Comparison of ENCODE assay signal across 8 cellular contexts in genomic region chr16:85027968-85028637, GRCh38. TPM values are rescaled to one million over a fixed set of nuclear protein-coding genes. Genes with fewer than 3 reads are reported as not detected.
DNase-seq lines count a peak whose midpoint lies in the region; ATAC-seq, FAIRE-seq and TF ChIP-seq lines count a peak whose summit lies in the region.

No MANE protein-coding gene starts in this region.

- in situ Hi-C loops in GM12878 (cut with MboI) = no loop called here
- in situ Hi-C loops in G401 (cut with HindIII; ENCODE audit: low sequenced_read_pairs) = no loop called here

- peak; percentile 46 for TF ChIP-seq CTCF in Calu3 (IDR thresholded peaks at IDR 0.05; ENCODE audit: unreplicated experiment)
- 0 out of 2 replicates have a peak, but pooled peaks have one; percentile 14 for TF ChIP-seq CTCF in LNCaP clone FGC (IDR thresholded peaks at IDR 0.05; ENCODE audit: control insufficient read depth, extremely low read depth, insufficient read depth)
- peak; percentile 3 to 34 (median 29); a peak in 2 of 6 replicates for TF ChIP-seq CTCF in GM12878 (IDR thresholded peaks at IDR 0.05 in 2 of 3, conservative IDR thresholded peaks at IDR 0.05 in 1 of 3; ENCODE audit: control insufficient read depth in 2 of 3, extremely low read depth in 1 of 3, insufficient read depth in 1 of 3, low read depth in 3 of 3, low read length in 3 of 3)

- BruUV-seq in Calu3 (replicated peaks; lab: Mats Ljungman, UMichigan) (no TSS peak), GM12878 (replicated peaks; lab: Mats Ljungman, UMichigan) (no TSS peak)

- peaks cover 33% of the 10 kb centered on the region for H3K4me1 Mint-ChIP-seq in Calu3 (ENCODE audit: low read depth, unreplicated experiment)

- H3K27ac ChIP-seq in GM12878 (ENCODE audit: control insufficient read depth, insufficient read depth) (peak overlapping the region; percentile 6), stomach smooth muscle (ENCODE audit: low read length) (peak overlapping the region; percentile 67)

- ATAC-seq in GM21526 (IDR thresholded peaks at IDR 0.05; ENCODE audit: low FRiP score, unreplicated experiment) = peak; percentile 16
- ATAC-seq in GM12878 = peak; percentile 55
- peak; percentile 22 for ATAC-seq in left colon

- H3K27ac Mint-ChIP-seq in Calu3 (ENCODE audit: unreplicated experiment) = no peak overlapping the region

- H3K79me2 ChIP-seq in GM12878 (ENCODE audit: control insufficient read depth, insufficient read depth, low read length) = no peaks in the 10 kb centered on the region; the same call in 1 of the 2 replicates

- DNase-seq in Calu3 = peak; percentile 50
- no peak for DNase-seq in LNCaP clone FGC (ENCODE audit: low read depth)
- no peak for DNase-seq in GM12878 (ENCODE audit: low read depth, low spot score)
- DNase-seq in left colon = peak; percentile 42 to 56
- no peak for DNase-seq in posterior vena cava (ENCODE audit: low spot score)
- DNase-seq in G401 (ENCODE audit: low spot score) = no peak

- FAIRE-seq in GM12878 (lab: Jason Lieb, UNC) = no peak

- H3K4me3 ChIP-seq in LNCaP clone FGC (ENCODE audit: low read depth, low read length) (peak overlapping the region; percentile 83), GM12878 (peak overlapping the region; percentile 82), stomach smooth muscle (ENCODE audit: low read length in 2 of 2) (peak overlapping the region; percentile 63 to 86)

- CTCF ChIA-PET in Calu3 (lab: Charles Lee) (interaction anchor here (0.5 to 2.8 kb wide), 7 partner anchors 18 to 59 kb away, joined by 3 to 13 read pairs (median 4); no protein-coding TSS in a partner anchor), GM12878 (lab: Yijun Ruan, JAX) (interaction anchor here (0.6 to 3.3 kb wide), 8 partner anchors 16 to 670 kb away, joined by 3 to 29 read pairs (median 6); partner anchors contain the start of gene ZDHHC7)

- peaks cover 20% of the 10 kb centered on the region for H3K4me1 ChIP-seq in GM12878 (ENCODE audit: control insufficient read depth, insufficient read depth, low read length)
- peaks cover 25% of the 10 kb centered on the region for H3K4me1 ChIP-seq in stomach smooth muscle (ENCODE audit: control insufficient read depth, insufficient read depth, low read length)

- SMC1A ChIA-PET in GM12878 (lab: Charles Lee; ENCODE audit: uncharacterized antibody, unreplicated experiment) = interaction anchor here (0.7 to 2.3 kb wide), 5 partner anchors 20 to 33 kb away, joined by 3 to 8 read pairs (median 4); no protein-coding TSS in a partner anchor

- TF ChIP-seq RAD21 in GM12878 (IDR thresholded peaks at IDR 0.05; ENCODE audit: insufficient read depth, low read depth, low read length) = no peak

- RAD21 ChIA-PET in GM12878 (lab: Charles Lee; ENCODE audit: unreplicated experiment) = interaction anchor here (0.7 to 1.5 kb wide), 2 partner anchors 17 to 59 kb away, joined by 6 to 7 read pairs; partner anchors contain the start of gene ZDHHC7

- TF ChIP-seq EP300 in GM12878 (IDR thresholded peaks at IDR 0.05; ENCODE audit: borderline replicate concordance in 1 of 2, control insufficient read depth in 1 of 2, low read depth in 2 of 2, low read length in 2 of 2) = no peak

- H2AFZ ChIP-seq in GM12878 (ENCODE audit: control insufficient read depth, low read depth, low read length) = peak overlapping the region; percentile 75

- no peaks in the 10 kb centered on the region for H3K27me3 ChIP-seq in GM12878 (replicated peaks in 1 of 2; ENCODE audit: control insufficient read depth in 2 of 2, insufficient read depth in 2 of 2, low read length in 1 of 2)
- no peaks in the 10 kb centered on the region for H3K27me3 ChIP-seq in stomach smooth muscle (ENCODE audit: control insufficient read depth in 1 of 2, insufficient read depth in 2 of 2, low read length in 2 of 2)

- peak overlapping the region; percentile 69 for H3K9ac ChIP-seq in GM12878 (ENCODE audit: control insufficient read depth, insufficient read depth, low read length)
- H3K9ac ChIP-seq in stomach smooth muscle (ENCODE audit: low read length in 2 of 2) = peak overlapping the region; percentile 62 to 68

- peak overlapping the region; percentile 100 for H3K4me2 ChIP-seq in GM12878 (ENCODE audit: control insufficient read depth, insufficient read depth)

- no peaks in the 10 kb centered on the region for H4K20me1 ChIP-seq in GM12878 (ENCODE audit: control insufficient read depth, insufficient read depth)

- H3K36me3 Mint-ChIP-seq in Calu3 (ENCODE audit: insufficient read depth, unreplicated experiment) = peaks cover 36% of the 10 kb centered on the region

- H3K4me3 Mint-ChIP-seq in Calu3 (ENCODE audit: low read depth, unreplicated experiment) = peak overlapping the region; percentile 85

- no peaks in the 10 kb centered on the region for H3K27me3 Mint-ChIP-seq in Calu3 (ENCODE audit: unreplicated experiment)

- no peaks in the 10 kb centered on the region for H3K9me3 ChIP-seq in GM12878 (replicated peaks; ENCODE audit: control insufficient read depth, insufficient read depth, low read length)
- H3K9me3 ChIP-seq in stomach smooth muscle (ENCODE audit: control insufficient read depth in 2 of 2, low read length in 2 of 2) = no peaks in the 10 kb centered on the region

- WGBS in GM12878 (ENCODE audit: insufficient coverage, insufficient replicate concordance, low lambda C conversion rate, missing lambda C conversion rate) = 1% methylated on average over 24 of the region's 41 CpGs

- TF ChIP-seq POLR2A in GM12878 (IDR thresholded peaks at IDR 0.05; ENCODE audit: low read depth, low read length) = no peak

- intact Hi-C loops in Calu3 (cut with micrococcal nuclease; ENCODE audit: unreplicated experiment) = loop anchor here (2.0 to 5.0 kb wide), 2 partner anchors 17 to 36 kb away; partner anchors contain the start of gene ZDHHC7
- intact Hi-C loops in GM12878 (cut with micrococcal nuclease; ENCODE audit: unreplicated experiment) = loop anchor here (2.0 to 5.0 kb wide), 2 partner anchors 27 to 59 kb away; no protein-coding TSS in a partner anchor
- intact Hi-C loops in left colon (cut with DNase I, micrococcal nuclease) = no loop called here
- intact Hi-C loops in posterior vena cava (cut with DNase I) = no loop called here

- POLR2A ChIA-PET in GM12878 (lab: Charles Lee) = interaction anchor here (0.6 to 3.6 kb wide), 5 partner anchors 17 to 246 kb away, joined by 3 to 21 read pairs (median 4); partner anchors contain the start of gene ZDHHC7

- no peaks in the 10 kb centered on the region for H3K9me3 Mint-ChIP-seq in Calu3 (ENCODE audit: low read depth, unreplicated experiment)

- H3K36me3 ChIP-seq in GM12878 (ENCODE audit: control insufficient read depth in 2 of 2, insufficient read depth in 2 of 2, low read length in 1 of 2) (no peaks in the 10 kb centered on the region), stomach smooth muscle (ENCODE audit: control insufficient read depth in 2 of 2, insufficient read depth in 2 of 2, low read length in 2 of 2) (peaks cover 6% of the 10 kb centered on the region in 2 donors)

TF ChIP-seq in GM12878, 131 proteins besides CTCF, POLR2A, EP300 and RAD21:
- TF ChIP-seq SMARCA5 (IDR thresholded peaks at IDR 0.05) (peak; percentile 51; the same call in 1 of the 2 replicates), STAT1 (conservative IDR thresholded peaks at IDR 0.05) (no peak)

RNA-seq across cellular contexts. Expression of gene KIAA0513, which starts 0.5 kb away (rescaled TPM):
- total RNA-seq in Calu3 (2022) = 12.4 and 15.1 TPM in 2 replicates
- 3.5 and 4.8 TPM in 2 replicates for total RNA-seq in GM12878 (2013; cell fraction: nucleolus; rRNA removed)
- total RNA-seq in GM12878 (2014; rRNA removed) = 1.8 and 2.3 TPM in 2 replicates
- 2.3 and 2.4 TPM in 2 replicates for total RNA-seq in GM12878 (2014; rRNA removed; fragmentation: Illumina TruSeq; extraction: Trizol)
- total RNA-seq in GM12878 (2021) = 4.3 and 4.6 TPM in 2 replicates
- polyA plus RNA-seq in GM12878 (2011; ENCODE audit: low read depth) = 1.4 TPM
- polyA plus RNA-seq in GM12878 (2011; rRNA removed) = 0.29 and 0.65 TPM in 2 replicates
- polyA plus RNA-seq in GM12878 (2011; cell fraction: cytosol; rRNA removed) = 0.79 and 0.81 TPM in 2 replicates
- 1.0 and 1.1 TPM in 2 replicates for polyA plus RNA-seq in GM12878 (2011; cell fraction: nucleus; rRNA removed)
- polyA plus RNA-seq in GM12878 (2012) = 3.0 and 3.8 TPM in 2 replicates
- 1.2 and 2.2 TPM in 2 replicates for polyA plus RNA-seq in GM12878 (2014; fragmentation: Illumina TruSeq; extraction: Trizol)
- polyA plus RNA-seq in GM12878 (2014; fragmentation: Nextera tagmentation; extraction: Ambion mirVana) = under 1 TPM; 0.14 to 0.22 TPM
- 2.4 and 3.5 TPM in 2 replicates for polyA plus RNA-seq in GM12878 (2014; rRNA removed)
- polyA plus RNA-seq in GM12878 (2016; fragmentation: Nextera tagmentation; extraction: Ambion mirVana) = 1 to 10 TPM; 1.5 to 5.8 TPM
- polyA minus RNA-seq in GM12878 (2011; rRNA and poly(A)+ RNA removed) = 0.82 and 1.2 TPM in 2 replicates
- 0.10 TPM in 1 of 2 replicates, not detected in the other for polyA minus RNA-seq in GM12878 (2011; cell fraction: cytosol; rRNA and poly(A)+ RNA removed)
- polyA minus RNA-seq in GM12878 (2011; cell fraction: nucleus; rRNA and poly(A)+ RNA removed) = 0.85 and 1.4 TPM in 2 replicates
- 10 to 100 TPM; 28.9 to 40.3 TPM for total RNA-seq in left colon
- 10 to 100 TPM; 14.7 to 15.8 TPM for total RNA-seq in posterior vena cava
- total RNA-seq in G401 (2014; rRNA removed; shearing (Covaris generic)) = 5.5 and 10.5 TPM in 2 replicates

RNA-seq across cellular contexts. Expression of gene ZDHHC7, which starts 16.8 kb away (rescaled TPM):
- total RNA-seq in Calu3 (2022) (100 and 109 TPM in 2 replicates), GM12878 (2014; rRNA removed) (21.7 and 26.0 TPM in 2 replicates), GM12878 (2014; rRNA removed; fragmentation: Illumina TruSeq; extraction: Trizol) (17.9 and 18.8 TPM in 2 replicates), GM12878 (2021) (23.3 and 23.8 TPM in 2 replicates), left colon (10 to 100 TPM; 73.9 to 76.9 TPM), posterior vena cava (10 to 100 TPM; 34.0 to 38.5 TPM)
- 27.1 and 33.1 TPM in 2 replicates for total RNA-seq in GM12878 (2013; cell fraction: nucleolus; rRNA removed)
- 13.8 TPM for polyA plus RNA-seq in GM12878 (2011; ENCODE audit: low read depth)
- polyA plus RNA-seq in GM12878 (2011; rRNA removed) (12.6 and 19.4 TPM in 2 replicates), GM12878 (2014; fragmentation: Illumina TruSeq; extraction: Trizol) (25.4 and 29.0 TPM in 2 replicates), GM12878 (2014; fragmentation: Nextera tagmentation; extraction: Ambion mirVana) (1 to 10 TPM in 1 of 2 experiments, under 1 TPM in 1; 0.87 to 2.8 TPM), GM12878 (2014; rRNA removed) (21.4 and 22.3 TPM in 2 replicates), GM12878 (2016; fragmentation: Nextera tagmentation; extraction: Ambion mirVana) (10 to 100 TPM; 12.9 to 20.7 TPM)
- polyA plus RNA-seq in GM12878 (2011; cell fraction: cytosol; rRNA removed) = 33.2 and 37.3 TPM in 2 replicates
- 26.3 and 37.5 TPM in 2 replicates for polyA plus RNA-seq in GM12878 (2011; cell fraction: nucleus; rRNA removed)
- 18.0 and 19.3 TPM in 2 replicates for polyA plus RNA-seq in GM12878 (2012)
- polyA minus RNA-seq in GM12878 (2011; rRNA and poly(A)+ RNA removed) = 11.7 and 18.3 TPM in 2 replicates
- polyA minus RNA-seq in GM12878 (2011; cell fraction: cytosol; rRNA and poly(A)+ RNA removed) = 6.9 and 10.5 TPM in 2 replicates
- polyA minus RNA-seq in GM12878 (2011; cell fraction: nucleus; rRNA and poly(A)+ RNA removed) = 6.6 and 9.9 TPM in 2 replicates
- total RNA-seq in G401 (2014; rRNA removed; shearing (Covaris generic)) = 32.9 and 46.2 TPM in 2 replicates

Comparison
In these comparisons a context has a peak if more than half of its experiments do, and no peak if none do; other contexts are left out.
1. DNase-seq: peak in Calu3 (single experiment) and left colon (2 of 2); none in LNCaP clone FGC (single experiment), GM12878 (single experiment), posterior vena cava (single experiment) and G401 (single experiment).
2. intact Hi-C loops: an anchor here in Calu3 (2.0 to 5.0 kb wide) and GM12878 (2.0 to 5.0 kb wide); none called in left colon and posterior vena cava.
3. Peak in every context shown above with its lines, with median percentiles within 50 percentile points of each other: CTCF ChIP-seq, ATAC-seq and H3K4me3 ChIP-seq.